In the genomic region with DNA sequence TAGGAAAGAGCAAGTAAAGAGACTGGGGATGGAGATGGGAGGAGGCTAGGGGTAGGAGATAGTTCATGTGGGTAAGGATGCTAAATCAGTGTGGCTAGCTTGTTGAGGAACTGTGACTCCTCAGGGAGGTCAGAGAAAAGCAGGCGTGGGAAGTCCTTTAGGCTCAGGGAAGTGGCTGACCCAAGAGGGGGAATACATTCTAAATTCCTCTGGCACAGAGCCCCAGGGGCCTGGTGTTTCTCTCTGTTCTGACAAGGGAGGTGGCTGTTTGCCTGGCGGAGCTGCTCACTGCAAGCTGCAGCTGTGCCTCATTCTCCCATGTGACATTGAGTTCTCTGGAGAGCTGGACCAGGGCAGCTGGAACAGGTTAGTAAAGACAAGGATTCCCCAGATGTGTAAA, we compare ENCODE assay signal across 9 cellular contexts.
DNase-seq lines count a peak whose midpoint lies in the region; ATAC-seq and TF ChIP-seq lines count a peak whose summit lies in the region.
"Had no signal": no experiment of that assay in that cellular context is flagged by ENCODE, and none has a peak within 500 bp of the region (broad histone marks: within the 10 kb centered on the region; RNA-seq: fewer than 3 reads in every experiment).

No MANE protein-coding gene starts in this region.

- no peaks in the 10 kb centered on the region for H3K36me3 Mint-ChIP-seq in activated CD8-positive, alpha-beta T cell treated with anti-CD3 and anti-CD28 coated beads for 36 hours (ENCODE audit: low read depth)

- no peaks in the 10 kb centered on the region for H3K27me3 ChIP-seq in heart right ventricle
- no peaks in the 10 kb centered on the region for H3K27me3 ChIP-seq in gastrocnemius medialis

- H3K36me3 ChIP-seq in heart right ventricle (no peaks in the 10 kb centered on the region), gastrocnemius medialis (no peaks in the 10 kb centered on the region)

- H3K4me1 Mint-ChIP-seq in activated CD8-positive, alpha-beta T cell treated with anti-CD3 and anti-CD28 coated beads for 36 hours (ENCODE audit: low read depth), result peaks cover 31% of the 10 kb centered on the region

- POLR2A ChIA-PET in activated CD8-positive, alpha-beta T cell treated with anti-CD3 and anti-CD28 coated beads for 36 hours (lab: Charles Lee), result interaction anchor here (1.2 to 1.5 kb wide), 5 partner anchors 10 to 255 kb away, joined by 3 to 5 read pairs (median 4); no protein-coding TSS in a partner anchor

- no peaks in the 10 kb centered on the region for H3K27me3 Mint-ChIP-seq in activated CD8-positive, alpha-beta T cell treated with anti-CD3 and anti-CD28 coated beads for 36 hours

- ATAC-seq in activated CD8-positive, alpha-beta T cell treated with anti-CD3 and anti-CD28 coated beads for 36 hours, result no peak
- peak; percentile 95 to 99 (median 98) for ATAC-seq in heart right ventricle
- peak; percentile 73 to 86 for ATAC-seq in gastrocnemius medialis
- no peak for ATAC-seq in GM18907 (IDR thresholded peaks at IDR 0.05; ENCODE audit: unreplicated experiment)

- 0 to 12% methylated on average over 2 of the region's 2 CpGs for WGBS in heart right ventricle, 2 donors

- TF ChIP-seq POLR2A in gastrocnemius medialis (IDR thresholded peaks at IDR 0.05), result no peak

- intact Hi-C loops in activated CD8-positive, alpha-beta T cell treated with anti-CD3 and anti-CD28 coated beads for 36 hours (cut with micrococcal nuclease), result no loop called here
- intact Hi-C loops in heart right ventricle (cut with DNase I), result loop anchor here in 5 of 10 donors (2.0 to 10.0 kb wide), 3 partner anchors 50 to 133 kb away; no protein-coding TSS in a partner anchor
- intact Hi-C loops in gastrocnemius medialis (cut with DNase I; ENCODE audit: low total_unique reads), result no loop called here

- H3K4me3 ChIP-seq in heart right ventricle (no peak overlapping the region), gastrocnemius medialis (no peak overlapping the region)

- no peak for TF ChIP-seq CTCF in activated CD8-positive, alpha-beta T cell treated with anti-CD3 and anti-CD28 coated beads for 36 hours (IDR thresholded peaks at IDR 0.05)
- no peak for TF ChIP-seq CTCF in heart right ventricle (IDR thresholded peaks at IDR 0.05)
- TF ChIP-seq CTCF in gastrocnemius medialis (IDR thresholded peaks at IDR 0.05 in 4 of 5, conservative IDR thresholded peaks at IDR 0.05 in 1 of 5), result no peak

- no peak overlapping the region for H3K4me3 Mint-ChIP-seq in activated CD8-positive, alpha-beta T cell treated with anti-CD3 and anti-CD28 coated beads for 36 hours

- H3K27ac Mint-ChIP-seq in activated CD8-positive, alpha-beta T cell treated with anti-CD3 and anti-CD28 coated beads for 36 hours, result peak overlapping the region; percentile 91

- H3K4me1 ChIP-seq in heart right ventricle, result peaks cover 10 to 52% (median 39%) of the 10 kb centered on the region in 9 donors
- H3K4me1 ChIP-seq in gastrocnemius medialis, result peaks cover 12 to 32% of the 10 kb centered on the region in 2 donors

- DNase-seq in GM04504 (ENCODE audit: low read depth) (peak; percentile 84), heart right ventricle (peak; percentile 85 to 95), gastrocnemius medialis (peak; percentile 64 to 79), GM19238 (ENCODE audit: insufficient read length, low spot score) (no peak), NCI-H748 (lab: John Stamatoyannopoulos, UW; ENCODE audit: unreplicated experiment) (no peak), NCI-H2196 (lab: John Stamatoyannopoulos, UW; ENCODE audit: unreplicated experiment) (no peak)
- no peak for DNase-seq in activated CD8-positive, alpha-beta T cell treated with anti-CD3 and anti-CD28 coated beads for 36 hours

- CTCF ChIA-PET in activated CD8-positive, alpha-beta T cell treated with anti-CD3 and anti-CD28 coated beads for 36 hours (lab: Charles Lee), result interaction anchor here (1.4 to 1.7 kb wide), 4 partner anchors 19 to 157 kb away, joined by 3 to 5 read pairs (median 4); no protein-coding TSS in a partner anchor

- peak overlapping the region; percentile 19 to 85 (median 76) for H3K27ac ChIP-seq in heart right ventricle
- peak overlapping the region in 3 of 4 donors; percentile 13 to 37 (median 28) for H3K27ac ChIP-seq in gastrocnemius medialis
- H3K27ac ChIP-seq: VCaP had no signal

- peaks cover 4% of the 10 kb centered on the region for H3K9me3 Mint-ChIP-seq in activated CD8-positive, alpha-beta T cell treated with anti-CD3 and anti-CD28 coated beads for 36 hours

- H3K9me3 ChIP-seq in heart right ventricle (peaks cover 0 to 3% (median 0%) of the 10 kb centered on the region in 11 donors), gastrocnemius medialis (no peaks in the 10 kb centered on the region)

- in situ Hi-C loops in gastrocnemius medialis (cut with MboI; ENCODE audit: low sequenced_read_pairs in 4 of 4), result no loop called here

Comparison
In these comparisons a context has a peak if more than half of its experiments do, and no peak if none do; other contexts are left out.
1. DNase-seq: peak in GM04504 (single experiment), heart right ventricle (2 of 2) and gastrocnemius medialis (2 of 2); none in activated CD8-positive, alpha-beta T cell treated with anti-CD3 and anti-CD28 coated beads for 36 hours (single experiment), GM19238 (single experiment), NCI-H748 (single experiment) and NCI-H2196 (single experiment).
2. ATAC-seq: peak in heart right ventricle (8 of 8) and gastrocnemius medialis (2 of 2); none in activated CD8-positive, alpha-beta T cell treated with anti-CD3 and anti-CD28 coated beads for 36 hours (single experiment) and GM18907 (single experiment).